8 cellular contexts compared by ENCODE assay signal in genomic region chr14:39268393-39268792, GRCh38. TPM values are rescaled to one million over a fixed set of nuclear protein-coding genes. Genes with fewer than 3 reads are reported as not detected.
DNase-seq lines count a peak whose midpoint lies in the region; ATAC-seq and TF ChIP-seq lines count a peak whose summit lies in the region.

No MANE protein-coding gene starts in this region.

- H3K79me2 ChIP-seq in OCI-LY3 (ENCODE audit: low read length), result peaks cover 64% of the 10 kb centered on the region
- peaks cover 58% of the 10 kb centered on the region for H3K79me2 ChIP-seq in neural progenitor cell (ENCODE audit: low read depth)

- H3K4me1 ChIP-seq in OCI-LY3 (ENCODE audit: low read length), result peaks cover 24% of the 10 kb centered on the region
- H3K4me1 ChIP-seq in duodenal mucosa (ENCODE audit: control insufficient read depth in 1 of 2, insufficient read depth in 2 of 2, low read length in 2 of 2), result peaks cover 22 to 29% of the 10 kb centered on the region in 2 donors
- peaks cover 19% of the 10 kb centered on the region for H3K4me1 ChIP-seq in neural progenitor cell

- peaks cover 8% of the 10 kb centered on the region; the same call in 1 of the 2 replicates for H3K9me3 ChIP-seq in OCI-LY3 (ENCODE audit: insufficient read depth, low read length)
- no peaks in the 10 kb centered on the region for H3K9me3 ChIP-seq in duodenal mucosa (ENCODE audit: control insufficient read depth in 1 of 2, low read length in 2 of 2)
- no peaks in the 10 kb centered on the region for H3K9me3 ChIP-seq in neural progenitor cell (ENCODE audit: low read depth)

- peaks cover 71% of the 10 kb centered on the region for H3K4me1 Mint-ChIP-seq in activated T-cell treated with anti-CD3 and anti-CD28 coated beads, Interleukin-2, amount 50 U/mL, for 24 hours (ENCODE audit: low read depth)
- peaks cover 30% of the 10 kb centered on the region for H3K4me1 Mint-ChIP-seq in neural progenitor cell

- H3K9me3 Mint-ChIP-seq in activated T-cell treated with anti-CD3 and anti-CD28 coated beads, Interleukin-2, amount 50 U/mL, for 24 hours, result peaks cover 8% of the 10 kb centered on the region
- peaks cover 19% of the 10 kb centered on the region for H3K9me3 Mint-ChIP-seq in neural progenitor cell

- peaks cover 14% of the 10 kb centered on the region for H3K36me3 ChIP-seq in OCI-LY3 (replicated peaks; ENCODE audit: low read depth, low read length)
- no peaks in the 10 kb centered on the region for H3K36me3 ChIP-seq in duodenal mucosa (ENCODE audit: control insufficient read depth in 1 of 2, insufficient read depth in 2 of 2, low read length in 2 of 2)
- no peaks in the 10 kb centered on the region for H3K36me3 ChIP-seq in neural progenitor cell

- no peak overlapping the region for H2AFZ ChIP-seq in OCI-LY3 (ENCODE audit: low read depth, low read length)
- H2AFZ ChIP-seq in neural progenitor cell (replicated peaks), result no peak overlapping the region

- H3K4me3 Mint-ChIP-seq in activated T-cell treated with anti-CD3 and anti-CD28 coated beads, Interleukin-2, amount 50 U/mL, for 24 hours, result peak overlapping the region; percentile 92
- peak overlapping the region; percentile 86 for H3K4me3 Mint-ChIP-seq in neural progenitor cell

- peaks cover 30% of the 10 kb centered on the region for H3K36me3 Mint-ChIP-seq in activated T-cell treated with anti-CD3 and anti-CD28 coated beads, Interleukin-2, amount 50 U/mL, for 24 hours (ENCODE audit: low read depth)
- peaks cover 12% of the 10 kb centered on the region for H3K36me3 Mint-ChIP-seq in neural progenitor cell

- peaks cover 4% of the 10 kb centered on the region; the same call in 1 of the 2 replicates for H4K20me1 ChIP-seq in OCI-LY3 (ENCODE audit: insufficient read depth, low read length)
- H4K20me1 ChIP-seq in neural progenitor cell (ENCODE audit: low read depth), result no peaks in the 10 kb centered on the region

- H3K27ac ChIP-seq in OCI-LY3 (ENCODE audit: low read length) (no peak overlapping the region), duodenal mucosa (ENCODE audit: low read depth, low read length) (no peak overlapping the region), neural progenitor cell (no peak overlapping the region)

- H3K9ac ChIP-seq in OCI-LY3 (ENCODE audit: low read length) (peak overlapping the region; percentile 83), duodenal mucosa (ENCODE audit: low read depth in 1 of 2, low read length in 2 of 2) (peak overlapping the region; percentile 22 to 82), neural progenitor cell (no peak overlapping the region)

- H3K4me2 ChIP-seq in OCI-LY3 (ENCODE audit: low read length) (peak overlapping the region; percentile 89), neural progenitor cell (peak overlapping the region; percentile 87)

- DNase-seq in activated T-cell treated with anti-CD3 and anti-CD28 coated beads, Interleukin-2, amount 50 U/mL, for 24 hours, result no peak
- DNase-seq in activated T-cell treated with anti-CD3 and anti-CD28 coated beads, Interleukin-2, amount 50 U/mL, for 1 hour, result no peak
- DNase-seq in neural progenitor cell (ENCODE audit: low spot score) (peak; percentile 8), mucosa of gallbladder (ENCODE audit: low spot score) (no peak)
- no peak for DNase-seq in NK-92 treated with Interleukin-12 subunit alpha and Interleukin-12 subunit beta, amount 100 ng/mL, for 24 hours (lab: John Stamatoyannopoulos, UW)

- H3K27me3 Mint-ChIP-seq in activated T-cell treated with anti-CD3 and anti-CD28 coated beads, Interleukin-2, amount 50 U/mL, for 24 hours, result no peaks in the 10 kb centered on the region
- H3K27me3 Mint-ChIP-seq in neural progenitor cell (ENCODE audit: insufficient read depth, low read depth), result peaks cover 6% of the 10 kb centered on the region

- H3K27me3 ChIP-seq in OCI-LY3 (ENCODE audit: low read depth, low read length), result no peaks in the 10 kb centered on the region
- H3K27me3 ChIP-seq in duodenal mucosa (ENCODE audit: control insufficient read depth in 1 of 2, insufficient read depth in 2 of 2, low read length in 2 of 2), result no peaks in the 10 kb centered on the region
- H3K27me3 ChIP-seq in neural progenitor cell, result peaks cover 13% of the 10 kb centered on the region

- H3K4me3 ChIP-seq in OCI-LY3 (ENCODE audit: low read length) (peak overlapping the region; percentile 91), duodenal mucosa (ENCODE audit: low read depth in 1 of 2, low read length in 2 of 2) (peak overlapping the region; percentile 88 to 96), neural progenitor cell (peak overlapping the region; percentile 68)

- TF ChIP-seq CTCF in OCI-LY3 (IDR thresholded peaks at IDR 0.05; ENCODE audit: low read depth, low read length) (no peak), neural progenitor cell (IDR thresholded peaks at IDR 0.05) (no peak)

- H3K27ac Mint-ChIP-seq in activated T-cell treated with anti-CD3 and anti-CD28 coated beads, Interleukin-2, amount 50 U/mL, for 24 hours, result peak overlapping the region; percentile 97
- H3K27ac Mint-ChIP-seq in neural progenitor cell, result no peak overlapping the region

- peaks cover 21% of the 10 kb centered on the region for H3F3A ChIP-seq in neural progenitor cell (ENCODE audit: low read depth)

- no peak for ATAC-seq in GM18502 (IDR thresholded peaks at IDR 0.05; ENCODE audit: poor library complexity, unreplicated experiment)

RNA-seq across cellular contexts. Expression of gene MIA2, which starts 34.7 kb away (rescaled TPM):
- total RNA-seq in neural progenitor cell (ENCODE audit: low replicate concordance) (11.2 and 13.0 TPM in 2 replicates), mucosa of gallbladder (81.7 TPM)
